Comparison of ENCODE assay signal across 11 cellular contexts in genomic region chr4:22514001-22514400, GRCh38. TPM values are rescaled to one million over a fixed set of nuclear protein-coding genes. Genes with fewer than 3 reads are reported as not detected.
DNase-seq lines count a peak whose midpoint lies in the region; ATAC-seq and TF ChIP-seq lines count a peak whose summit lies in the region.
"Had no signal": no experiment of that assay in that cellular context is flagged by ENCODE, and none has a peak within 500 bp of the region (broad histone marks: within the 10 kb centered on the region; RNA-seq: fewer than 3 reads in every experiment).

No MANE protein-coding gene starts in this region.

- H3K4me3 ChIP-seq in Caco-2 (ENCODE audit: low read depth, low read length) = peak overlapping the region; percentile 60

- POLR2A ChIA-PET in Caco-2 (lab: Charles Lee) = interaction anchor here (0.7 to 1.1 kb wide), 2 partner anchors 7 to 11 kb away, joined by 4 to 14 read pairs; no protein-coding TSS in a partner anchor

- H3K36me3 Mint-ChIP-seq in Caco-2 (ENCODE audit: insufficient read depth, unreplicated experiment) = peaks cover 7% of the 10 kb centered on the region

- H3K4me1 Mint-ChIP-seq in Caco-2 (ENCODE audit: low read depth, unreplicated experiment) = peaks cover 14% of the 10 kb centered on the region

- no peaks in the 10 kb centered on the region for H3K27me3 ChIP-seq in Caco-2 (replicated peaks; ENCODE audit: control insufficient read depth, insufficient read depth, low read length)

- no peak for TF ChIP-seq CTCF in Caco-2 (IDR thresholded peaks at IDR 0.05; ENCODE audit: insufficient read depth in 1 of 2, low read depth in 1 of 2, low read length in 1 of 2, severe bottlenecking in 1 of 2, unreplicated experiment in 1 of 2)

- H3K36me3 ChIP-seq in Caco-2 (ENCODE audit: control insufficient read depth, insufficient read depth, low read length) = no peaks in the 10 kb centered on the region

- H3K9me3 Mint-ChIP-seq in Caco-2 (ENCODE audit: unreplicated experiment) = no peaks in the 10 kb centered on the region

- ATAC-seq in GM18909 (IDR thresholded peaks at IDR 0.05; ENCODE audit: poor library complexity, unreplicated experiment) = no peak
- no peak for ATAC-seq in HG02623 (IDR thresholded peaks at IDR 0.05; ENCODE audit: unreplicated experiment)

- H3K27ac Mint-ChIP-seq in Caco-2 (ENCODE audit: unreplicated experiment) = peak overlapping the region; percentile 48
- H3K27ac Mint-ChIP-seq: activated CD4-positive, alpha-beta memory T cell treated with anti-CD3 and anti-CD28 coated beads, Interleukin-2, amount 10 ng/mL, durations not matched to agents 7 days and 5 days; memory B cell had no signal

- no peaks in the 10 kb centered on the region for H3K9me3 ChIP-seq in Caco-2

- no peak for DNase-seq in Caco-2
- peak; percentile 75 for DNase-seq in LHCN-M2 (ENCODE audit: low read depth)
- peak; percentile 27 for DNase-seq in dermis blood vessel endothelial cell
- peak; percentile 43 for DNase-seq in myocyte (ENCODE audit: low read depth)
- DNase-seq in HuH-7.5 (ENCODE audit: low spot score) = no peak
- no peak for DNase-seq in epidermal melanocyte (ENCODE audit: insufficient read length, low spot score)
- DNase-seq: activated CD4-positive, alpha-beta memory T cell treated with anti-CD3 and anti-CD28 coated beads, Interleukin-2, amount 10 ng/mL, durations not matched to agents 7 days and 5 days; KG1 had no signal

- intact Hi-C loops in Caco-2 (cut with micrococcal nuclease; ENCODE audit: unreplicated experiment) = loop anchor here (1.0 to 5.0 kb wide), 2 partner anchors 10 to 93 kb away; no protein-coding TSS in a partner anchor

- H3K4me1 ChIP-seq in Caco-2 = peaks cover 11% of the 10 kb centered on the region

- TSS peak; percentile 41 for BruUV-seq in Caco-2 (replicated peaks; lab: Mats Ljungman, UMichigan)

- H3K4me3 Mint-ChIP-seq in Caco-2 (ENCODE audit: unreplicated experiment) = peak overlapping the region; percentile 95
- H3K4me3 Mint-ChIP-seq: activated CD4-positive, alpha-beta memory T cell treated with anti-CD3 and anti-CD28 coated beads, Interleukin-2, amount 10 ng/mL, durations not matched to agents 7 days and 5 days; memory B cell had no signal

- CTCF ChIA-PET in Caco-2 (lab: Charles Lee) = no interaction called here

- H3K27me3 Mint-ChIP-seq in Caco-2 (ENCODE audit: insufficient read depth, unreplicated experiment) = no peaks in the 10 kb centered on the region

RNA-seq across cellular contexts. Expression of gene ADGRA3, which starts 1.9 kb away (rescaled TPM):
- total RNA-seq in Caco-2 (2022) (35.0 and 39.9 TPM in 2 replicates), LHCN-M2 (2014; rRNA removed) (25.5 and 29.2 TPM in 2 replicates), dermis blood vessel endothelial cell (11.7 and 15.2 TPM in 2 replicates), myocyte (40.8 and 53.2 TPM in 2 replicates)
- 10.2 TPM for polyA plus RNA-seq in LHCN-M2 (2012)
- 19.5 TPM for polyA plus RNA-seq in myocyte (2012)

Comparison
In these comparisons a context has a peak if more than half of its experiments do, and no peak if none do; other contexts are left out.
1. DNase-seq: peak in LHCN-M2 (single experiment), dermis blood vessel endothelial cell (single experiment) and myocyte (single experiment); none in Caco-2 (0 of 2), HuH-7.5 (single experiment) and epidermal melanocyte (single experiment).